9 cellular contexts compared by ENCODE assay signal in the genomic region with DNA sequence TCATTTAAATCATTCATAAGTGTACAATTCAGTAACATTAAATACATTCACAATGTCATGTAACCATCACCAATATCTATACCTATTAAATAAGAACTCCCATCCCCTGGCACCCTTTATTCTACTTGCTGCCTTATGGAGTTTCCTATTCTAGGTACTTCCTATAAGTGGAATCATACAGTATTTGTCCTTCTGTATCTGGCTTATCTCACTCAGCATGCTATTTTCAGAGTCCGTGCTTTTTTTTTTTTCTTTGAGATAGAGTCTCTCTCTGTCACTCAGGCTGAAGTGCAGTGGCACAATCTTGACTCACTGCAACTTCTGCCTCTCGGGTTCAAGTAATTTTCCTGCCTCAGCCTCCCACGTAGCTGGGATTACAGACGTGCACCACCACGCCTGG.
"Had no signal": no experiment of that assay in that cellular context is flagged by ENCODE, and none has a peak within 500 bp of the region (broad histone marks: within the 10 kb centered on the region; RNA-seq: fewer than 3 reads in every experiment).

No MANE protein-coding gene starts in this region.

- H3K36me3 ChIP-seq: HAP-1 had no signal

- H3K9ac ChIP-seq: GM23248 had no signal

- H3K9me3 Mint-ChIP-seq: HFFc6, IgD-negative memory B cell had no signal

- H3K27ac ChIP-seq: GM23248, HL-60 had no signal

- H2AFZ ChIP-seq: GM23248 had no signal

- H3K4me3 ChIP-seq: GM23248, HAP-1 had no signal

- H3K4me1 ChIP-seq: HAP-1 had no signal

- ATAC-seq: HCT116, HepG2 had no signal

- H3K27ac Mint-ChIP-seq: HFFc6, IgD-negative memory B cell had no signal

- H3K4me3 Mint-ChIP-seq: HFFc6, IgD-negative memory B cell had no signal

- H3K36me3 Mint-ChIP-seq: IgD-negative memory B cell had no signal

- H3K9me3 ChIP-seq: HAP-1 had no signal

- DNase-seq: GM23248, GOT3, H7, HFFc6 had no signal
